19 cellular contexts compared by ENCODE assay signal in the genomic region with DNA sequence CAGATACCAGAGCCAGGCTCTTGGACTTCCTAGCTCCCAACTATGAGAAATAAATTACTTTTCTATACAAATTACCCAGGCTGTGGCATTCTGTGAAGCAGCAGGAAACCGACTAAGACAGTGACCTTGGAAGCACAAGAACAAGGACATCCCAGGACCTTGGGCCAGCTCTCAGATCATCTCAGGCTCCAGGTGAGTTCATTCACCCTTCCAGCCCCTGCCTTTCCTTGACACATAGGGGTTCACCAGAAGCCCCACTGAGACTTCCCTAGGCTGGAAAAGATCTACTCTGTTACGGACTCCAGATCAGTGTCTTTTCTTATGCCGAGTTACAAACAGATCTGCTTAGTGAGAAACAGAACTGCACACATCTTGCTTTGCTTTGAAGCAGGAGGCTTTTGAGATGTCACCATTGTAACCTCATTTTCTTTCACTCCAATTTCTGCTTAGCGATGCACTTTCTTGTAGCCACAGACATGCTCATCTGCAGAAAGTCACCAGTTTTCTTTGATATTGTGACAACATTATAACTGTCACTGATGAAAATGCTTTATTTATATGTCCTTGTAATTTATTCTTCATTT. TPM values are rescaled to one million over a fixed set of nuclear protein-coding genes. Genes with fewer than 3 reads are reported as not detected.
DNase-seq lines count a peak whose midpoint lies in the region; ATAC-seq and TF ChIP-seq lines count a peak whose summit lies in the region.
"Had no signal": no experiment of that assay in that cellular context is flagged by ENCODE, and none has a peak within 500 bp of the region (broad histone marks: within the 10 kb centered on the region; RNA-seq: fewer than 3 reads in every experiment).

No MANE protein-coding gene starts in this region.

- H3K27ac ChIP-seq in KOPT-K1 (ENCODE audit: low read depth, low read length, poor library complexity, severe bottlenecking): peak overlapping the region; percentile 52
- H3K27ac ChIP-seq in osteoblast (ENCODE audit: low read depth, low read length): no peak overlapping the region
- H3K27ac ChIP-seq in thyroid gland: no peak overlapping the region
- H3K27ac ChIP-seq: hepatocyte, upper lobe of right lung had no signal

- H3K36me3 ChIP-seq in KOPT-K1 (ENCODE audit: insufficient read depth, low read length) (no peaks in the 10 kb centered on the region), osteoblast (ENCODE audit: insufficient read depth, low read length) (no peaks in the 10 kb centered on the region), thyroid gland (no peaks in the 10 kb centered on the region)
- H3K36me3 ChIP-seq: upper lobe of right lung had no signal

- no peak for TF ChIP-seq POLR2A in thyroid gland (IDR thresholded peaks at IDR 0.05)

- no peak overlapping the region for H3K4me2 ChIP-seq in osteoblast (ENCODE audit: insufficient read depth, low read length)
- H3K4me2 ChIP-seq: hepatocyte had no signal

- H3K9me3 ChIP-seq in KOPT-K1 (ENCODE audit: insufficient read depth, low read length, poor library complexity, severe bottlenecking): peaks cover 9% of the 10 kb centered on the region
- no peaks in the 10 kb centered on the region for H3K9me3 ChIP-seq in osteoblast (ENCODE audit: low read depth, low read length)
- H3K9me3 ChIP-seq in thyroid gland: no peaks in the 10 kb centered on the region
- H3K9me3 ChIP-seq: upper lobe of right lung had no signal

- TF ChIP-seq CTCF in osteoblast (IDR thresholded peaks at IDR 0.05; ENCODE audit: extremely low read depth, low read depth, low read length) (no peak), thyroid gland (IDR thresholded peaks at IDR 0.05) (no peak)

- H3K36me3 Mint-ChIP-seq in activated CD8-positive, alpha-beta memory T cell treated with anti-CD3 and anti-CD28 coated beads, Interleukin-2, amount 10 ng/mL, durations not matched to agents 7 days and 5 days: peaks cover 6% of the 10 kb centered on the region
- peaks cover 9% of the 10 kb centered on the region for H3K36me3 Mint-ChIP-seq in activated T-helper 1 cell treated with anti-CD3 and anti-CD28 coated beads, Interleukin-12 subunit alpha, Interleukin-12 subunit beta, Interleukin-2, Interleukin-4 antibody, amounts not matched to agents 30 ng/mL and 10 ng/mL and 1 ng/mL, durations not matched to agents 14 hours and 24 hours and 36 hours (ENCODE audit: low read depth)

- H3K27ac Mint-ChIP-seq in activated CD8-positive, alpha-beta memory T cell treated with anti-CD3 and anti-CD28 coated beads, Interleukin-2, amount 10 ng/mL, durations not matched to agents 7 days and 5 days: peak overlapping the region; percentile 37
- H3K27ac Mint-ChIP-seq in activated T-helper 1 cell treated with anti-CD3 and anti-CD28 coated beads, Interleukin-12 subunit alpha, Interleukin-12 subunit beta, Interleukin-2, Interleukin-4 antibody, amounts not matched to agents 30 ng/mL and 10 ng/mL and 1 ng/mL, durations not matched to agents 14 hours and 24 hours and 36 hours: peak overlapping the region; percentile 83

- peaks cover 28% of the 10 kb centered on the region for H3K4me1 Mint-ChIP-seq in activated CD8-positive, alpha-beta memory T cell treated with anti-CD3 and anti-CD28 coated beads, Interleukin-2, amount 10 ng/mL, durations not matched to agents 7 days and 5 days
- H3K4me1 Mint-ChIP-seq in activated T-helper 1 cell treated with anti-CD3 and anti-CD28 coated beads, Interleukin-12 subunit alpha, Interleukin-12 subunit beta, Interleukin-2, Interleukin-4 antibody, amounts not matched to agents 30 ng/mL and 10 ng/mL and 1 ng/mL, durations not matched to agents 14 hours and 24 hours and 36 hours (ENCODE audit: low read depth): peaks cover 63% of the 10 kb centered on the region

- H3K27me3 ChIP-seq in osteoblast (ENCODE audit: insufficient read depth, low read length) (no peaks in the 10 kb centered on the region), thyroid gland (no peaks in the 10 kb centered on the region)
- H3K27me3 ChIP-seq: hepatocyte, upper lobe of right lung had no signal

- no peaks in the 10 kb centered on the region for H4K20me1 ChIP-seq in osteoblast (ENCODE audit: insufficient read depth, low read length)

- intact Hi-C loops in activated T-helper 1 cell treated with anti-CD3 and anti-CD28 coated beads, Interleukin-12 subunit alpha, Interleukin-12 subunit beta, Interleukin-2, Interleukin-4 antibody, amounts not matched to agents 30 ng/mL and 10 ng/mL and 1 ng/mL, durations not matched to agents 14 hours and 24 hours and 36 hours (cut with micrococcal nuclease): loop anchor here (1.0 kb wide), 1 partner anchor 16 kb away; no protein-coding TSS in a partner anchor
- intact Hi-C loops in thyroid gland (cut with DNase I): no loop called here

- no peak overlapping the region for H3K4me3 Mint-ChIP-seq in activated CD8-positive, alpha-beta memory T cell treated with anti-CD3 and anti-CD28 coated beads, Interleukin-2, amount 10 ng/mL, durations not matched to agents 7 days and 5 days
- no peak overlapping the region for H3K4me3 Mint-ChIP-seq in activated T-helper 1 cell treated with anti-CD3 and anti-CD28 coated beads, Interleukin-12 subunit alpha, Interleukin-12 subunit beta, Interleukin-2, Interleukin-4 antibody, amounts not matched to agents 30 ng/mL and 10 ng/mL and 1 ng/mL, durations not matched to agents 14 hours and 24 hours and 36 hours
- H3K4me3 Mint-ChIP-seq: nephron had no signal

- no peaks in the 10 kb centered on the region for H3K27me3 Mint-ChIP-seq in activated CD8-positive, alpha-beta memory T cell treated with anti-CD3 and anti-CD28 coated beads, Interleukin-2, amount 10 ng/mL, durations not matched to agents 7 days and 5 days
- no peaks in the 10 kb centered on the region for H3K27me3 Mint-ChIP-seq in activated T-helper 1 cell treated with anti-CD3 and anti-CD28 coated beads, Interleukin-12 subunit alpha, Interleukin-12 subunit beta, Interleukin-2, Interleukin-4 antibody, amounts not matched to agents 30 ng/mL and 10 ng/mL and 1 ng/mL, durations not matched to agents 14 hours and 24 hours and 36 hours (ENCODE audit: insufficient read depth)

- H3K4me3 ChIP-seq in osteoblast (ENCODE audit: insufficient read depth, low read length): no peak overlapping the region
- H3K4me3 ChIP-seq in thyroid gland (replicated peaks in 1 of 3): no peak overlapping the region
- H3K4me3 ChIP-seq: hepatocyte, upper lobe of right lung had no signal

- no peaks in the 10 kb centered on the region for H3K79me2 ChIP-seq in osteoblast (ENCODE audit: insufficient read depth, low read length)
- H3K79me2 ChIP-seq: hepatocyte had no signal

- CTCF ChIA-PET in activated CD8-positive, alpha-beta memory T cell treated with anti-CD3 and anti-CD28 coated beads, Interleukin-2, amount 10 ng/mL, durations not matched to agents 7 days and 5 days (lab: Charles Lee): interaction anchor here (1.2 to 1.5 kb wide), 2 partner anchors 21 to 31 kb away, joined by 4 to 5 read pairs; no protein-coding TSS in a partner anchor

- no peak for ATAC-seq in activated CD8-positive, alpha-beta memory T cell treated with anti-CD3 and anti-CD28 coated beads, Interleukin-2, amount 10 ng/mL, durations not matched to agents 7 days and 5 days
- ATAC-seq in SK-N-SH treated with all-trans-retinoic acid at 6 μM for 48 hours: no peak
- ATAC-seq in HG02981 (IDR thresholded peaks at IDR 0.05; ENCODE audit: unreplicated experiment): no peak
- ATAC-seq: upper lobe of right lung had no signal

- H3K4me1 ChIP-seq in osteoblast (ENCODE audit: insufficient read depth, low read length) (no peaks in the 10 kb centered on the region), thyroid gland (peaks cover 6 to 8% of the 10 kb centered on the region in 2 donors)

- H3K9me3 Mint-ChIP-seq in activated CD8-positive, alpha-beta memory T cell treated with anti-CD3 and anti-CD28 coated beads, Interleukin-2, amount 10 ng/mL, durations not matched to agents 7 days and 5 days (ENCODE audit: low read depth): no peaks in the 10 kb centered on the region
- no peaks in the 10 kb centered on the region for H3K9me3 Mint-ChIP-seq in activated T-helper 1 cell treated with anti-CD3 and anti-CD28 coated beads, Interleukin-12 subunit alpha, Interleukin-12 subunit beta, Interleukin-2, Interleukin-4 antibody, amounts not matched to agents 30 ng/mL and 10 ng/mL and 1 ng/mL, durations not matched to agents 14 hours and 24 hours and 36 hours

- H2AFZ ChIP-seq in osteoblast (ENCODE audit: low read length): no peak overlapping the region
- H2AFZ ChIP-seq: hepatocyte had no signal

- 93 to 94% methylated on average over 4 of the region's 4 CpGs for WGBS in thyroid gland, 2 donors

- DNase-seq in activated CD8-positive, alpha-beta memory T cell treated with anti-CD3 and anti-CD28 coated beads, Interleukin-2, amount 10 ng/mL, durations not matched to agents 7 days and 5 days: no peak
- DNase-seq in activated CD8-positive, alpha-beta memory T cell treated with anti-CD3 and anti-CD28 coated beads, Interleukin-2, amount 50 U/mL, for 4 hours: no peak
- DNase-seq in activated T-helper 1 cell treated with anti-CD3 and anti-CD28 coated beads, Interleukin-12 subunit alpha, Interleukin-12 subunit beta, Interleukin-2, Interleukin-4 antibody, amounts not matched to agents 30 ng/mL and 10 ng/mL and 1 ng/mL, durations not matched to agents 14 hours and 24 hours and 36 hours (ENCODE audit: low spot score): no peak
- DNase-seq in osteoblast (ENCODE audit: insufficient read length, low spot score, missing footprints): peak; percentile 68
- DNase-seq in thyroid gland: no peak
- DNase-seq: activated CD4-positive, CD25-positive, alpha-beta regulatory T cell treated with anti-CD3 and anti-CD28 coated beads, Interleukin-2, amount 50 U/mL, for 72 hours; activated T-cell treated with anti-CD3 and anti-CD28 coated beads, Interleukin-2, amount 50 U/mL, for 48 hours; aorta; cerebellar nuclear complex; EL; NCI-H2029; SHP77 treated with DMSO at 0.1 percent for 48 hours; upper lobe of right lung had no signal

TF ChIP-seq in SK-N-SH treated with all-trans-retinoic acid at 6 μM for 48 hours, 23 proteins besides CTCF, POLR2A, EP300 and RAD21 (continues in another document):
- TF ChIP-seq CSDC2 (CRISPR knock-in tag; IDR thresholded peaks at IDR 0.05) (no peak), TOX (CRISPR knock-in tag; IDR thresholded peaks at IDR 0.05; ENCODE audit: borderline replicate concordance) (no peak)

RNA-seq across cellular contexts. Expression of a gene that starts 8.2 kb away (rescaled TPM):
- under 1 TPM in 1 of 2 experiments, not detected in 1; 0.07 TPM for total RNA-seq in activated CD8-positive, alpha-beta memory T cell treated with anti-CD3 and anti-CD28 coated beads, Interleukin-2, amount 10 ng/mL, durations not matched to agents 7 days and 5 days
- total RNA-seq in activated T-helper 1 cell treated with anti-CD3 and anti-CD28 coated beads, Interleukin-12 subunit alpha, Interleukin-12 subunit beta, Interleukin-2, Interleukin-4 antibody, amounts not matched to agents 30 ng/mL and 10 ng/mL and 1 ng/mL, durations not matched to agents 14 hours and 24 hours and 36 hours: 0.54 and 1.4 TPM in 2 replicates
- total RNA-seq in osteoblast (not detected in 2 replicates), thyroid gland (1 to 10 TPM in 1 of 4 donors, under 1 TPM in 3; 0.20 to 1.1 (median 0.61) TPM)
- total RNA-seq: NCI-H460 had no signal
